ENCODE assay signal across 16 cellular contexts in the genomic region with DNA sequence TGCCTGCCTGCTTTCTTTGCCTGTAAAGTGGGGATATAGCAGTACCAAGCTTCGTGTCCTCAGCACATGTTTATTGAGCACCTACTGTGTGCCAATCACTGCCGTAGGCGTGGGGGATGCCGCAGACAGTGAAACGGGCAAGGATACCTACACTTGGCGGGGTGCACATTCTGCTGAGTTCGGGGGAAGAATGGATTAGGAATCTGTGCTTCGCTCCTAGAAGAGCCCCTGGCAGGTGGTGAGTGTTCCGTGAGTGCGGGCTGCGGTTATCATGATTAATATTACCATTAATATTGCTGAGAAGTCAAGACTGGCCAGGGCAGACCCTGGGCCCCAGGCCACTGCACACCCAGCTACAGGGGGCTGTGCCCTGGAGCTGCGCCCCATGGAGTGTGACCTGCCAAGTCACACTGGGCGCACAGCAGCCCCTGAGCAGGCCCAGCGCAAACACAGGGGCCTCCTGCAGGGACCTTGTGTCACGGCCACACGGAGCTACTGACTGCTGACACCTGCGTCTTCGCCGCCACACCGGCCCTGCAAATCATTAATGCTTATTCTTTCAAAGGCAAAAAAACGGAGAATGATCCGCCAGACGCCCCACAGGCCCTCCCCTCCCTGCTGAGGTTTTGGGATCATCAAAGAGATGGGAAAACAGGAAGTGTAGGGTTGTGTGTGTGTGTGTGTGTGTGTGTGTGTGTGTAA.
A peak's percentile ranks its signal among the peaks of the same experiment; 100 is the strongest.
DNase-seq lines count a peak whose midpoint lies in the region; ATAC-seq and TF ChIP-seq lines count a peak whose summit lies in the region.
"Had no signal": no experiment of that assay in that cellular context is flagged by ENCODE, and none has a peak within 500 bp of the region (broad histone marks: within the 10 kb centered on the region; RNA-seq: fewer than 3 reads in every experiment).

No MANE protein-coding gene starts in this region.

- no peaks in the 10 kb centered on the region for H3K36me3 Mint-ChIP-seq in activated T-cell treated with anti-CD3 and anti-CD28 coated beads, Interleukin-2, amount 50 U/mL, for 4 hours (ENCODE audit: insufficient read depth)
- H3K36me3 Mint-ChIP-seq: brain had no signal

- ATAC-seq in activated T-cell treated with anti-CD3 and anti-CD28 coated beads, Interleukin-2, amount 50 U/mL, for 4 hours: no peak
- ATAC-seq in sciatic nerve (no peak), HG02973 (IDR thresholded peaks at IDR 0.05; ENCODE audit: unreplicated experiment) (no peak)
- ATAC-seq: activated CD8-positive, alpha-beta T cell treated with anti-CD3 and anti-CD28 coated beads, Interleukin-2, amount 10 ng/mL, durations not matched to agents 7 days and 5 days had no signal

- H3K4me3 ChIP-seq in left ventricle myocardium inferior: no peak overlapping the region
- H3K4me3 ChIP-seq: uterus had no signal

- no peak overlapping the region for H3K27ac ChIP-seq in left ventricle myocardium inferior (replicated peaks)
- H3K27ac ChIP-seq: parathyroid adenoma, uterus had no signal

- no peak overlapping the region for H3K4me3 Mint-ChIP-seq in activated T-cell treated with anti-CD3 and anti-CD28 coated beads, Interleukin-2, amount 50 U/mL, for 4 hours
- H3K4me3 Mint-ChIP-seq: activated CD8-positive, alpha-beta T cell treated with anti-CD3 and anti-CD28 coated beads, Interleukin-2, amount 10 ng/mL, durations not matched to agents 7 days and 5 days; brain; stimulated activated naive CD8-positive, alpha-beta T cell treated with anti-CD3 and anti-CD28 coated beads, Interleukin-15, Interleukin-2, amounts not matched to agents 100 ng/mL and 50 ng/mL, for 24 hours had no signal

- in situ Hi-C loops in KBM-7 (cut with MboI; ENCODE audit: low pct_unique_long_range_greater_than_20kb, low sequenced_read_pairs): no loop called here

- TF ChIP-seq CTCF in left ventricle myocardium inferior (IDR thresholded peaks at IDR 0.05; ENCODE audit: borderline replicate concordance): no peak

- DNase-seq in activated T-cell treated with anti-CD3 and anti-CD28 coated beads, Interleukin-2, amount 50 U/mL, for 1 hour: peak; percentile 4
- DNase-seq in activated T-cell treated with anti-CD3 and anti-CD28 coated beads, Interleukin-2, amount 50 U/mL, for 4 hours: no peak
- peak; percentile 58 for DNase-seq in KBM-7
- DNase-seq in left ventricle myocardium inferior: peak; percentile 7
- DNase-seq in sciatic nerve (ENCODE audit: low spot score): peak; percentile 45
- no peak for DNase-seq in amniotic stem cell (lab: John Stamatoyannopoulos, UW)
- no peak for DNase-seq in Ammon's horn (ENCODE audit: low spot score)
- DNase-seq: activated CD8-positive, alpha-beta T cell treated with anti-CD3 and anti-CD28 coated beads, Interleukin-2, amount 10 ng/mL, durations not matched to agents 7 days and 5 days; activated gamma-delta T cell; Calu3; NCI-H1092 treated with DMSO at 0.1 percent for 48 hours; uterus had no signal

- peaks cover 37% of the 10 kb centered on the region for H3K4me1 ChIP-seq in left ventricle myocardium inferior
- H3K4me1 ChIP-seq: parathyroid adenoma had no signal

- H3K9me3 Mint-ChIP-seq in activated T-cell treated with anti-CD3 and anti-CD28 coated beads, Interleukin-2, amount 50 U/mL, for 4 hours: no peaks in the 10 kb centered on the region
- H3K9me3 Mint-ChIP-seq: stimulated activated naive CD8-positive, alpha-beta T cell treated with anti-CD3 and anti-CD28 coated beads, Interleukin-15, Interleukin-2, amounts not matched to agents 100 ng/mL and 50 ng/mL, for 24 hours had no signal

- no peaks in the 10 kb centered on the region for H3K36me3 ChIP-seq in left ventricle myocardium inferior
- H3K36me3 ChIP-seq: uterus had no signal

- H3K4me1 Mint-ChIP-seq in activated T-cell treated with anti-CD3 and anti-CD28 coated beads, Interleukin-2, amount 50 U/mL, for 4 hours (ENCODE audit: low read depth): no peaks in the 10 kb centered on the region

- H3K27me3 ChIP-seq in left ventricle myocardium inferior (ENCODE audit: low read depth): no peaks in the 10 kb centered on the region
- H3K27me3 ChIP-seq: uterus had no signal

- intact Hi-C loops in left ventricle myocardium inferior (cut with micrococcal nuclease) (no loop called here), sciatic nerve (cut with DNase I) (no loop called here)

- no peaks in the 10 kb centered on the region for H3K9me3 ChIP-seq in left ventricle myocardium inferior (replicated peaks)
- H3K9me3 ChIP-seq: uterus had no signal

- H3K27me3 Mint-ChIP-seq in activated T-cell treated with anti-CD3 and anti-CD28 coated beads, Interleukin-2, amount 50 U/mL, for 4 hours (ENCODE audit: low read depth): no peaks in the 10 kb centered on the region
- H3K27me3 Mint-ChIP-seq: brain; stimulated activated naive CD8-positive, alpha-beta T cell treated with anti-CD3 and anti-CD28 coated beads, Interleukin-15, Interleukin-2, amounts not matched to agents 100 ng/mL and 50 ng/mL, for 24 hours had no signal

Comparison
In these comparisons a context has a peak if more than half of its experiments do, and no peak if none do; other contexts are left out.
1. DNase-seq: peak in activated T-cell treated with anti-CD3 and anti-CD28 coated beads, Interleukin-2, amount 50 U/mL, for 1 hour (single experiment), KBM-7 (single experiment), left ventricle myocardium inferior (single experiment) and sciatic nerve (single experiment); none in activated T-cell treated with anti-CD3 and anti-CD28 coated beads, Interleukin-2, amount 50 U/mL, for 4 hours (single experiment), amniotic stem cell (single experiment) and Ammon's horn (single experiment).